ENCODE assay signal across 7 cellular contexts in the genomic region with DNA sequence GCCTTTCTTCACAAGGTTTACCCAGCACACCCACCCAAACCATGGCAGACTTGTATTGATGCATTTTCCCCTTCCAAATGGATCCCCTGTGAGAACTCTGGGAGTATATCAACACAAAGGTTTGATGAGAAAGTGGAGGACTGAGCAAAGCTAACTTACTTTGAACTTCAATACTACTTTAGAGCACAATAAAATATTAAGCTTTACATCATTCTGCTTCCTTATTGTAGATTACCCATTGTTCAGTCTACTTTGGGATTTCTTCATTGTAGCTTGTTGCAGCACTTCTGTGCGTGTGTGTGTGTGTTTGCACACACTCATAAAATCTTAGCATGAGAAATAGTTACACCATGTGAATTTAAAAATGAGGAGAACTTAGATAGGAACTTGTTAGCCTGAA.
DNase-seq lines count a peak whose midpoint lies in the region; ATAC-seq and TF ChIP-seq lines count a peak whose summit lies in the region.
"Not testable (repeated sequence)": the region's sequence is repeated elsewhere in the genome, so short reads cannot be mapped to it uniquely, and the experiment has no call there.

No MANE protein-coding gene starts in this region.

- DNase-seq in H4 (ENCODE audit: low spot score) (peak; percentile 0), PC-3 (peak; percentile 1), esophagus muscularis mucosa (ENCODE audit: extremely low spot score) (peak; percentile 10), superior temporal gyrus (ENCODE audit: extremely low spot score) (peak; percentile 5)
- not testable (repeated sequence) for DNase-seq in left colon; mucosa of descending colon; stimulated activated effector memory CD8-positive, alpha-beta T cell treated with anti-CD3 and anti-CD28 coated beads, Interleukin-12 subunit alpha, Interleukin-12 subunit beta, amount 100 ng/mL, for 72 hours (ENCODE audit: low spot score in 2 of 2)

- H2AFZ ChIP-seq in PC-3 (ENCODE audit: low read length), result not testable (repeated sequence)

- H3K4me1 Mint-ChIP-seq in stimulated activated effector memory CD8-positive, alpha-beta T cell treated with anti-CD3 and anti-CD28 coated beads, Interleukin-12 subunit alpha, Interleukin-12 subunit beta, amount 100 ng/mL, for 72 hours, result not testable (repeated sequence)

- H3K4me1 ChIP-seq in PC-3 (ENCODE audit: insufficient read depth, low read length); esophagus muscularis mucosa; mucosa of descending colon (ENCODE audit: low read depth): not testable (repeated sequence)

- POLR2A ChIA-PET in PC-3 (lab: Charles Lee; ENCODE audit: unreplicated experiment), result not testable (repeated sequence)

- H3K36me3 ChIP-seq in PC-3 (ENCODE audit: low read depth, low read length); esophagus muscularis mucosa; mucosa of descending colon (ENCODE audit: low read depth): not testable (repeated sequence)

- H3F3A ChIP-seq in PC-3 (ENCODE audit: low read length, unreplicated experiment), result not testable (repeated sequence)

- peak overlapping the region; percentile 37; the same call in 1 of the 2 replicates for H3K27ac ChIP-seq in PC-3 (ENCODE audit: low read length)
- H3K27ac ChIP-seq in esophagus muscularis mucosa (replicated peaks in 1 of 4), result not testable (repeated sequence)

- H3K27ac Mint-ChIP-seq in stimulated activated effector memory CD8-positive, alpha-beta T cell treated with anti-CD3 and anti-CD28 coated beads, Interleukin-12 subunit alpha, Interleukin-12 subunit beta, amount 100 ng/mL, for 72 hours, result not testable (repeated sequence)

- H3K9me3 ChIP-seq in PC-3 (ENCODE audit: low read length); esophagus muscularis mucosa; mucosa of descending colon: not testable (repeated sequence)

- TF ChIP-seq EP300 in esophagus muscularis mucosa (IDR thresholded peaks at IDR 0.05), result not testable (repeated sequence)

- not testable (repeated sequence) for TF ChIP-seq CTCF in PC-3 (conservative IDR thresholded peaks at IDR 0.05; ENCODE audit: low read depth, low read length); esophagus muscularis mucosa (IDR thresholded peaks at IDR 0.05); mucosa of descending colon (IDR thresholded peaks at IDR 0.05)

- H3K79me2 ChIP-seq in PC-3 (ENCODE audit: low read length), result not testable (repeated sequence)

- not testable (repeated sequence) for H3K9me2 ChIP-seq in PC-3 (replicated peaks; ENCODE audit: low read length)

- H3K9me3 Mint-ChIP-seq in stimulated activated effector memory CD8-positive, alpha-beta T cell treated with anti-CD3 and anti-CD28 coated beads, Interleukin-12 subunit alpha, Interleukin-12 subunit beta, amount 100 ng/mL, for 72 hours, result not testable (repeated sequence)

- not testable (repeated sequence) for H4K20me1 ChIP-seq in PC-3 (ENCODE audit: low read length)

- 90% methylated on average over 1 of the region's 1 CpG for WGBS in esophagus muscularis mucosa

- not testable (repeated sequence) for H3K9ac ChIP-seq in PC-3 (ENCODE audit: low read length)

- H3K36me3 Mint-ChIP-seq in stimulated activated effector memory CD8-positive, alpha-beta T cell treated with anti-CD3 and anti-CD28 coated beads, Interleukin-12 subunit alpha, Interleukin-12 subunit beta, amount 100 ng/mL, for 72 hours, result not testable (repeated sequence)

- H3K4me3 Mint-ChIP-seq in stimulated activated effector memory CD8-positive, alpha-beta T cell treated with anti-CD3 and anti-CD28 coated beads, Interleukin-12 subunit alpha, Interleukin-12 subunit beta, amount 100 ng/mL, for 72 hours, result not testable (repeated sequence)

- H3K4me3 ChIP-seq in PC-3 (ENCODE audit: low read length); esophagus muscularis mucosa; mucosa of descending colon: not testable (repeated sequence)

- not testable (repeated sequence) for H3K4me2 ChIP-seq in PC-3 (ENCODE audit: low read length)

- not testable (repeated sequence) for BruUV-seq in PC-3 (replicated peaks; lab: Mats Ljungman, UMichigan)

- TF ChIP-seq POLR2A in esophagus muscularis mucosa (IDR thresholded peaks at IDR 0.05; ENCODE audit: low read depth), result not testable (repeated sequence)

- not testable (repeated sequence) for H3K27me3 ChIP-seq in PC-3 (ENCODE audit: low read length); esophagus muscularis mucosa

- not testable (repeated sequence) for ATAC-seq in PC-3
- ATAC-seq in left colon (peak; percentile 84), mucosa of descending colon (peak; percentile 79)
- ATAC-seq in stimulated activated effector memory CD8-positive, alpha-beta T cell treated with anti-CD3 and anti-CD28 coated beads, Interleukin-12 subunit alpha, Interleukin-12 subunit beta, amount 100 ng/mL, for 72 hours, result peak; percentile 40

- CTCF ChIA-PET in PC-3 (lab: Charles Lee), result not testable (repeated sequence)

- intact Hi-C loops in PC-3 (cut with micrococcal nuclease); esophagus muscularis mucosa (cut with DNase I); left colon (cut with DNase I, micrococcal nuclease); mucosa of descending colon (cut with DNase I, micrococcal nuclease): not testable (repeated sequence)
